ENCODE assay signal across 1 cellular context in the genomic region with DNA sequence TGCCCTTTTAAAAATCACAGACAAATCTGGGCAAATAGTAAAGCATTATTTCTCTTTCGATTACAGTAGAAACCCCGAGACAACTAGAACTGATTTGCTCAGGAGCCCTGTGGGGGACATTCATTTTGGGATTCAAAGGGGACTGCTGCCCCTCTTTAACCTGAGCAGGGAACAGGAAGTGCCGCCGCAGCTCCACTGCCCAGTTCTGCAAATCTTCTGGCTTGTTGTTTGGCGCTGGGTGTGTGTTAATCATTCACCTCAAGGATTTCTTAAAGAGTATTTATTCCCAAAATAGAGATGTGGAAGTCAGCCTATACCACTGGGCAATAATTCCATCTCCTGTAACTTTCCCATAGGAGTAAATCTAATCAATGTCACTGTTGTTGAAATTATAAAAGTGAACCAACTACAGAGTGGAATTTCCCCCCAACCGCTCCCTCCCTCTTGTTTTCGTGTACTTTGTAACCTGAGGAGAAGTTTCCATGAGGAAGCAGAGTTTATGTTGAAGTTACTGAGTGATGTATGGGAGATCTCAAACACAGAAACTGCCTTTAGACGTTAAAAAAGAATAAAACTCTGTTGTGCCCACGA.
TF ChIP-seq lines count a peak whose summit lies in the region.

No MANE protein-coding gene starts in this region.

TF ChIP-seq in H1, 55 proteins besides CTCF, POLR2A, EP300 and RAD21:
- no peak for TF ChIP-seq ZNF274 (IDR thresholded peaks at IDR 0.05; ENCODE audit: borderline replicate concordance, extremely low read depth, low read length)
- no peak for TF ChIP-seq SP1 (IDR thresholded peaks at IDR 0.05; ENCODE audit: low read depth, low read length)
- TF ChIP-seq, protein P1, sequence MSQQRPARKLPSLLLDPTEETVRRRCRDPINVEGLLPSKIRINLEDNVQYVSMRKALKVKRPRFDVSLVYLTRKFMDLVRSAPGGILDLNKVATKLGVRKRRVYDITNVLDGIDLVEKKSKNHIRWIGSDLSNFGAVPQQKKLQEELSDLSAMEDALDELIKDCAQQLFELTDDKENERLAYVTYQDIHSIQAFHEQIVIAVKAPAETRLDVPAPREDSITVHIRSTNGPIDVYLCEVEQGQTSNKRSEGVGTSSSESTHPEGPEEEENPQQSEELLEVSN (IDR thresholded peaks at IDR 0.05) = no peak
TF ChIP-seq in H1: peak in this region for 0.
